11 cellular contexts compared by ENCODE assay signal in genomic region chr12:47650469-47650868, GRCh38. TPM values are rescaled to one million over a fixed set of nuclear protein-coding genes. Genes with fewer than 3 reads are reported as not detected.
DNase-seq lines count a peak whose midpoint lies in the region; ATAC-seq, FAIRE-seq and TF ChIP-seq lines count a peak whose summit lies in the region.
"Had no signal": no experiment of that assay in that cellular context is flagged by ENCODE, and none has a peak within 500 bp of the region (broad histone marks: within the 10 kb centered on the region; RNA-seq: fewer than 3 reads in every experiment).

No MANE protein-coding gene starts in this region.

- TF ChIP-seq CTCF in astrocyte (IDR thresholded peaks at IDR 0.05; ENCODE audit: insufficient read depth, low read depth, low read length), result no peak

- H3K27me3 ChIP-seq in astrocyte (ENCODE audit: insufficient read depth, low read length), result no peaks in the 10 kb centered on the region
- H3K27me3 ChIP-seq: ascending aorta had no signal

- H2AFZ ChIP-seq in astrocyte (ENCODE audit: low read depth, low read length), result no peak overlapping the region

- peaks cover 4% of the 10 kb centered on the region for H3K36me3 Mint-ChIP-seq in astrocyte (ENCODE audit: low read depth, unreplicated experiment)

- peaks cover 6% of the 10 kb centered on the region for H3K4me1 ChIP-seq in astrocyte (ENCODE audit: insufficient read depth, low read length)

- peaks cover 4% of the 10 kb centered on the region for H3K4me1 Mint-ChIP-seq in astrocyte (ENCODE audit: low read depth, unreplicated experiment)

- DNase-seq in GM18507 (ENCODE audit: extremely low spot score, insufficient read length, low read depth) (no peak), astrocyte (ENCODE audit: low read depth) (peak; percentile 14), T1000 (lab: John Stamatoyannopoulos, UW) (no peak), AML-193 (lab: John Stamatoyannopoulos, UW) (no peak), NCI-H2227 treated with DMSO at 0.1 percent for 48 hours (lab: John Stamatoyannopoulos, UW) (no peak), NCI-H146 treated with DMSO at 0.1 percent for 48 hours (lab: John Stamatoyannopoulos, UW; ENCODE audit: unreplicated experiment) (no peak)
- DNase-seq: activated CD8-positive, alpha-beta memory T cell treated with anti-CD3 and anti-CD28 coated beads, Interleukin-2, amount 50 U/mL, for 48 hours had no signal

- ATAC-seq in GM21367 (IDR thresholded peaks at IDR 0.05; ENCODE audit: unreplicated experiment), result peak; percentile 75
- ATAC-seq in HG03039 (IDR thresholded peaks at IDR 0.05; ENCODE audit: unreplicated experiment), result peak; percentile 54

- no peak overlapping the region for H3K9ac ChIP-seq in astrocyte (ENCODE audit: low read length)

- H3K9me3 Mint-ChIP-seq in astrocyte (ENCODE audit: unreplicated experiment), result no peaks in the 10 kb centered on the region

- H3K9me3 ChIP-seq in astrocyte (ENCODE audit: insufficient read depth, low read depth, low read length), result no peaks in the 10 kb centered on the region
- H3K9me3 ChIP-seq: ascending aorta had no signal

- H3K36me3 ChIP-seq in astrocyte (ENCODE audit: insufficient read depth, low read length), result peaks cover 3% of the 10 kb centered on the region
- H3K36me3 ChIP-seq: ascending aorta had no signal

- no peak overlapping the region for H3K4me3 Mint-ChIP-seq in astrocyte (ENCODE audit: unreplicated experiment)

- no peak overlapping the region for H3K4me3 ChIP-seq in astrocyte (ENCODE audit: insufficient read depth, low read depth, low read length)
- H3K4me3 ChIP-seq: smooth muscle cell had no signal

- no peaks in the 10 kb centered on the region for H3K79me2 ChIP-seq in astrocyte (ENCODE audit: insufficient read depth, low read length)

- H3K27ac ChIP-seq in astrocyte (ENCODE audit: low read depth, low read length), result no peak overlapping the region

- H3K27me3 Mint-ChIP-seq in astrocyte (ENCODE audit: low read depth, unreplicated experiment), result no peaks in the 10 kb centered on the region

- H3K4me2 ChIP-seq in astrocyte (ENCODE audit: low read length), result no peak overlapping the region
- H3K4me2 ChIP-seq: smooth muscle cell had no signal

- no peak overlapping the region for H3K27ac Mint-ChIP-seq in astrocyte (ENCODE audit: unreplicated experiment)

- FAIRE-seq in GM18507 (lab: Jason Lieb, UNC), result peak; percentile 76
- FAIRE-seq in astrocyte (lab: Jason Lieb, UNC), result no peak

- H4K20me1 ChIP-seq in astrocyte (ENCODE audit: insufficient read depth, low read length), result peaks cover 8% of the 10 kb centered on the region

RNA-seq across cellular contexts. Expression of gene RPAP3, which starts 55.4 kb away (rescaled TPM):
- total RNA-seq in astrocyte, result 36.2 and 39.2 TPM in 2 replicates
